In the genomic region with DNA sequence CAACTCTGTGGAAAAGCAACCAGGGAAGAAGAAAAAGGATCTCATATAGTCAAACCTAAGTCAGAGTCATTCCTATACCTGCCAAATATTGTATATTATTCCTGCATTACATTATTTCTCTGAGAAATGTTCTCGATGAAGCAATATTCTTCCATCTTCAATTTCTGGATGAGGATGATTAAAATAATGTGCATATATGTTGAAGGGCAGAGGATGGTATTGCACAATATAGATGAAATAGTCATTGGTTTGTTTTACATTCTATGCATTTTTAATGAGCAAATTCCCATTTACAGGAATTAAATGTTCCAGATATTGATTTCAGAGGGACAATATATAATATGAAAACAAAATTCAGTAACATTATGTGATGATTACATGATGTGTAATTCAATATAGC, we compare ENCODE assay signal across 26 cellular contexts.
"Had no signal": no experiment of that assay in that cellular context is flagged by ENCODE, and none has a peak within 500 bp of the region (broad histone marks: within the 10 kb centered on the region; RNA-seq: fewer than 3 reads in every experiment).

No MANE protein-coding gene starts in this region.

- H3K27me3 ChIP-seq: colonic mucosa, esophagus squamous epithelium, gastrocnemius medialis, heart right ventricle, left lung had no signal

- H3K36me3 Mint-ChIP-seq: mesothelial cell of epicardium had no signal

- ATAC-seq: effector memory CD8-positive, alpha-beta T cell; esophagus mucosa; gastrocnemius medialis; heart right ventricle; left cardiac atrium; left lung; left ventricle myocardium superior; lower lobe of right lung; mucosa of descending colon had no signal

- DNase-seq: colonic mucosa; cortex of kidney; effector CD8-positive, alpha-beta T cell; effector memory CD8-positive, alpha-beta T cell; endodermal cell; erythroblast; esophagus squamous epithelium; foreskin fibroblast; foreskin melanocyte; gastrocnemius medialis; glutamatergic neuron; head of caudate nucleus; heart right ventricle; hippocampal formation; left cardiac atrium; left lung; left ventricle myocardium superior; lower lobe of right lung; mesenchymal stem cell; mucosa of descending colon had no signal

- H3K4me3 ChIP-seq: colonic mucosa, esophagus squamous epithelium, gastrocnemius medialis, heart right ventricle, left lung, lower lobe of right lung, mucosa of descending colon had no signal

- H3K27ac Mint-ChIP-seq: dendritic cell treated with granulocyte-macrophage colony-stimulating factor and Interleukin-4, amounts not matched to agents 40 ng/mL and 50 ng/mL, for 4 days; effector memory CD8-positive, alpha-beta T cell; endodermal cell; mesothelial cell of epicardium had no signal

- H3K36me3 ChIP-seq: colonic mucosa, esophagus squamous epithelium, gastrocnemius medialis, heart right ventricle, left lung, lower lobe of right lung had no signal

- H3K27ac ChIP-seq: colonic mucosa, epithelial cell of prostate, esophagus squamous epithelium, gastrocnemius medialis, heart right ventricle, left lung, lower lobe of right lung had no signal

- FAIRE-seq: islet of Langerhans, keratinocyte had no signal

- H3K27me3 Mint-ChIP-seq: dendritic cell treated with granulocyte-macrophage colony-stimulating factor and Interleukin-4, amounts not matched to agents 40 ng/mL and 50 ng/mL, for 4 days had no signal

- H3K9me3 ChIP-seq: colonic mucosa, esophagus squamous epithelium, gastrocnemius medialis, heart right ventricle, left lung, lower lobe of right lung, mucosa of descending colon had no signal

- H3K9me3 Mint-ChIP-seq: dendritic cell treated with granulocyte-macrophage colony-stimulating factor and Interleukin-4, amounts not matched to agents 40 ng/mL and 50 ng/mL, for 4 days; effector memory CD8-positive, alpha-beta T cell; endodermal cell; mesothelial cell of epicardium had no signal

- H3K4me1 ChIP-seq: colonic mucosa, esophagus squamous epithelium, gastrocnemius medialis, heart right ventricle, left lung, lower lobe of right lung had no signal

- H3K4me1 Mint-ChIP-seq: mesothelial cell of epicardium had no signal

- H3K4me3 Mint-ChIP-seq: dendritic cell treated with granulocyte-macrophage colony-stimulating factor and Interleukin-4, amounts not matched to agents 40 ng/mL and 50 ng/mL, for 4 days; effector memory CD8-positive, alpha-beta T cell; endodermal cell; mesothelial cell of epicardium had no signal
